ENCODE assay signal across 8 cellular contexts in the genomic region with DNA sequence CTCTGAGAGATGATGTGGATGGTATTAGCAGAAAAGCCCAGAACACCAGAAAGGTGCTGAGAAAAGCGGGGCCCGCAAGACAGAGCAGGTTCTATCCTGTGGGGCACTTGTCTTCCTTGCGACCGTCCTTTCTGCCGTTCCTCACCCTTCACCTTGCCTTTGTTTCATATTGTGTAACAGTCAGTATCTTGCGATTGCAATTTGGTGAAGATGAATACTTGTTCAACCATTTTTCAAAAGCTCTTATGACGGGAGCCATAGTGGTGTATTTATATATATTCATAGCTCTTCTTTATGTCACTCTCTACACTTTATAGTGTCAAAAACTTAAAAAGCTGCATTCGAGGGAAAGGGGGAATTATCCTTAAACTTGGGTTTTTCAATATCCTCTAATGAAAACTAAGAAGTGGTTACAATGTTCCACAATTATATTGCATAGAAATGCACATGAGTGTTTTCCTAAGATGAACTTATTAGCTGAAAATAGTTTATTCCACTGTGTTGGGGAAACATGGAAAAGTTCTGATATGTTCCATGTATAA. TPM values are rescaled to one million over a fixed set of nuclear protein-coding genes. Genes with fewer than 3 reads are reported as not detected.
DNase-seq lines count a peak whose midpoint lies in the region; TF ChIP-seq lines count a peak whose summit lies in the region.

No MANE protein-coding gene starts in this region.

- no peak for DNase-seq in activated CD4-positive, alpha-beta T cell treated with anti-CD3 and anti-CD28 coated beads, Interleukin-2, amount 10 ng/mL, durations not matched to agents 7 days and 5 days
- no peak for DNase-seq in activated CD4-positive, alpha-beta T cell treated with anti-CD3 and anti-CD28 coated beads for 48 hours
- DNase-seq in MG63 = no peak
- no peak for DNase-seq in choroid plexus epithelial cell (ENCODE audit: low read depth)
- no peak for DNase-seq in D341Med (ENCODE audit: low spot score)
- no peak for DNase-seq in effector CD8-positive, alpha-beta T cell (lab: John Stamatoyannopoulos, UW)
- no peak for DNase-seq in HPDE6-E6E7 (ENCODE audit: extremely low spot score)

- H3K9me3 Mint-ChIP-seq in activated CD4-positive, alpha-beta T cell treated with anti-CD3 and anti-CD28 coated beads, Interleukin-2, amount 10 ng/mL, durations not matched to agents 7 days and 5 days = no peaks in the 10 kb centered on the region

- CTCF ChIA-PET in activated CD4-positive, alpha-beta T cell treated with anti-CD3 and anti-CD28 coated beads, Interleukin-2, amount 10 ng/mL, durations not matched to agents 7 days and 5 days (lab: Charles Lee) = interaction anchor here (0.9 kb wide), 1 partner anchor 10 kb away, joined by 3 read pairs; no protein-coding TSS in a partner anchor

- peaks cover 63% of the 10 kb centered on the region for H3K27me3 Mint-ChIP-seq in activated CD4-positive, alpha-beta T cell treated with anti-CD3 and anti-CD28 coated beads, Interleukin-2, amount 10 ng/mL, durations not matched to agents 7 days and 5 days

- no peak for TF ChIP-seq CTCF in choroid plexus epithelial cell (conservative IDR thresholded peaks at IDR 0.05; ENCODE audit: low read depth, low read length)

- H3K9me3 ChIP-seq in MG63 (no peaks in the 10 kb centered on the region), mononuclear cell (ENCODE audit: low read depth, low read length) (no peaks in the 10 kb centered on the region)

- H3K4me3 ChIP-seq in MG63 = peak overlapping the region; percentile 32
- H3K4me3 ChIP-seq in choroid plexus epithelial cell (ENCODE audit: low read depth, low read length) = peak overlapping the region; percentile 67
- H3K4me3 ChIP-seq in mononuclear cell (ENCODE audit: low read length) = peak overlapping the region; percentile 37

- H3K27ac Mint-ChIP-seq in activated CD4-positive, alpha-beta T cell treated with anti-CD3 and anti-CD28 coated beads, Interleukin-2, amount 10 ng/mL, durations not matched to agents 7 days and 5 days = no peak overlapping the region

- H3K36me3 ChIP-seq in MG63 = no peaks in the 10 kb centered on the region

- POLR2A ChIA-PET in activated CD4-positive, alpha-beta T cell treated with anti-CD3 and anti-CD28 coated beads, Interleukin-2, amount 10 ng/mL, durations not matched to agents 7 days and 5 days (lab: Charles Lee) = no interaction called here

- H3K36me3 Mint-ChIP-seq in activated CD4-positive, alpha-beta T cell treated with anti-CD3 and anti-CD28 coated beads, Interleukin-2, amount 10 ng/mL, durations not matched to agents 7 days and 5 days (ENCODE audit: low read depth) = no peaks in the 10 kb centered on the region

- H3K27me3 ChIP-seq in MG63 = peaks cover 29% of the 10 kb centered on the region
- H3K27me3 ChIP-seq in mononuclear cell (ENCODE audit: insufficient read depth, low read length) = peaks cover 47% of the 10 kb centered on the region

- peaks cover 13% of the 10 kb centered on the region for H3K4me1 ChIP-seq in mononuclear cell (ENCODE audit: insufficient read depth, low read length)

- peak overlapping the region; percentile 72 for H3K4me3 Mint-ChIP-seq in activated CD4-positive, alpha-beta T cell treated with anti-CD3 and anti-CD28 coated beads, Interleukin-2, amount 10 ng/mL, durations not matched to agents 7 days and 5 days

- peaks cover 17% of the 10 kb centered on the region for H3K4me1 Mint-ChIP-seq in activated CD4-positive, alpha-beta T cell treated with anti-CD3 and anti-CD28 coated beads, Interleukin-2, amount 10 ng/mL, durations not matched to agents 7 days and 5 days

RNA-seq across cellular contexts. Expression of gene MAP3K13, which starts 0.8 kb away (rescaled TPM):
- total RNA-seq in activated CD4-positive, alpha-beta T cell treated with anti-CD3 and anti-CD28 coated beads, Interleukin-2, amount 10 ng/mL, durations not matched to agents 7 days and 5 days = 10 to 100 TPM; 10.2 to 13.1 TPM
- total RNA-seq in MG63 (2014; rRNA removed; shearing (Covaris generic); ENCODE audit: low replicate concordance) = 10.5 and 15.1 TPM in 2 replicates
- total RNA-seq in mononuclear cell = 4.9 TPM
